Comparison of ENCODE assay signal across 20 cellular contexts in the genomic region with DNA sequence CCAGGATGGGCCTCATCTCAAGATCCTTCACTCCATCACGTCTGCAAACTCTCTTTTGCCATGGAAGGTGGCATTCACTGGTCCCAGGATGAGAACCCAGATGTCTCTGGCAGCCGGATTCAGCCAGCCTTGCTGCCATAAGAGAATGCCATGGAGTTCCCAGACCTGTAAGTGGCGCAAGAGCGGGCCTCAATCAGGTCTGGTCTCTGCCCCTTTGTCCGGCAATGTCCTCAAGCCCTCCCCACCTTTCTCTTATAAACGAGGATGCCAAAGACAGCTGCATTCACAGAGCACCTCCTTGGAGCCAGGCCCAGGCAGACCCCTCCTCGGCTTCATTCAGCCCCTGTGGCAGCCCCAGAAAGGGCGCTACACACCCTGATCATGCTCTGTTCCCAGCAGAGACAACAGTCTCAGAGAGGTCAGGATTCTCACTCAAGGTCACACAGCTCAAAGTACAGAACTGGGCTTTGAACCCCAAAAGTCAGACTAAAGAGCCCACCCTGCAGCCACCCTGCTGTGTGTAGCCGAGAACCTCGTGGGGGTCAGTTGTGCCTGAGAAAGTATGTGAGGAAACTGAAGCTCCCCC.
"Had no signal": no experiment of that assay in that cellular context is flagged by ENCODE, and none has a peak within 500 bp of the region (broad histone marks: within the 10 kb centered on the region; RNA-seq: fewer than 3 reads in every experiment).

No MANE protein-coding gene starts in this region.

- H3K79me2 ChIP-seq: parathyroid adenoma had no signal

- DNase-seq: esophagus squamous epithelium; foreskin fibroblast; immature natural killer cell; left colon; mammary epithelial cell; nucleus accumbens; retina; stimulated activated CD4-positive, alpha-beta T cell treated with anti-CD3 and anti-CD28 coated beads, Interleukin-12 subunit alpha, Interleukin-12 subunit beta, amount 100 ng/mL, for 4 hours; stimulated activated naive CD4-positive, alpha-beta T cell; stomach; substantia nigra; transverse colon had no signal

- H3K27ac ChIP-seq: gastroesophageal sphincter, parathyroid adenoma, psoas muscle, thoracic aorta, transverse colon had no signal

- H3K36me3 ChIP-seq: esophagus squamous epithelium, gastroesophageal sphincter, stomach, thoracic aorta, transverse colon had no signal

- H3K4me1 ChIP-seq: parathyroid adenoma, psoas muscle, transverse colon had no signal

- H2AFZ ChIP-seq: parathyroid adenoma had no signal

- H3K9me3 ChIP-seq: esophagus squamous epithelium, gastroesophageal sphincter, psoas muscle, stomach, thoracic aorta, transverse colon had no signal

- H3K9ac ChIP-seq: parathyroid adenoma had no signal

- FAIRE-seq: colon, keratinocyte had no signal

- H3K4me3 ChIP-seq: esophagus squamous epithelium, gastroesophageal sphincter, psoas muscle, stomach, thoracic aorta, transverse colon had no signal

- ATAC-seq: gastroesophageal sphincter; left colon; naive thymus-derived CD8-positive, alpha-beta T cell; psoas muscle; sciatic nerve had no signal
